Comparison of ENCODE assay signal across 11 cellular contexts in genomic region chr5:128777052-128777451, GRCh38.
A peak's percentile ranks its signal among the peaks of the same experiment; 100 is the strongest.
DNase-seq lines count a peak whose midpoint lies in the region; ATAC-seq, FAIRE-seq and TF ChIP-seq lines count a peak whose summit lies in the region.
"Had no signal": no experiment of that assay in that cellular context is flagged by ENCODE, and none has a peak within 500 bp of the region (broad histone marks: within the 10 kb centered on the region; RNA-seq: fewer than 3 reads in every experiment).

No MANE protein-coding gene starts in this region.

- TF ChIP-seq CTCF in GM10266 (IDR thresholded peaks at IDR 0.05; ENCODE audit: control insufficient read depth, insufficient read depth, low read depth, missing control alignments) (no peak), chondrocyte (IDR thresholded peaks at IDR 0.05) (no peak)

- H3K27me3 Mint-ChIP-seq in chondrocyte (ENCODE audit: low read depth), result no peaks in the 10 kb centered on the region

- H3K27ac Mint-ChIP-seq in chondrocyte (ENCODE audit: unreplicated experiment), result no peak overlapping the region

- ATAC-seq in HG02763 (IDR thresholded peaks at IDR 0.05; ENCODE audit: unreplicated experiment) (peak; percentile 72), HG03571 (IDR thresholded peaks at IDR 0.05; ENCODE audit: unreplicated experiment) (peak; percentile 72)

- H3K4me1 Mint-ChIP-seq in chondrocyte (ENCODE audit: low read depth), result peaks cover 40% of the 10 kb centered on the region

- H3K36me3 Mint-ChIP-seq in chondrocyte (ENCODE audit: low read depth), result no peaks in the 10 kb centered on the region

- H3K9me3 Mint-ChIP-seq in chondrocyte (ENCODE audit: low read depth), result no peaks in the 10 kb centered on the region

- DNase-seq in GM10266 (ENCODE audit: extremely low spot score) (peak; percentile 26), GM19239 (ENCODE audit: insufficient read length, low spot score) (peak; percentile 14), chondrocyte (ENCODE audit: low spot score) (no peak), foreskin melanocyte (no peak), activated gamma-delta T cell treated with Interleukin-2 at 50 U/mL for 16 hours (no peak)
- DNase-seq in effector CD4-positive, alpha-beta T cell, result no peak
- DNase-seq: islet precursor cell, NCI-H2107 had no signal

- no peak overlapping the region for H3K4me3 Mint-ChIP-seq in chondrocyte (ENCODE audit: unreplicated experiment)

- FAIRE-seq in GM19239 (lab: Jason Lieb, UNC), result peak; percentile 26
- FAIRE-seq: endometrium had no signal

Comparison
In these comparisons a context has a peak if more than half of its experiments do, and no peak if none do; other contexts are left out.
1. DNase-seq: peak in GM10266 (single experiment) and GM19239 (single experiment); none in chondrocyte (single experiment), foreskin melanocyte (single experiment), activated gamma-delta T cell treated with Interleukin-2 at 50 U/mL for 16 hours (single experiment) and effector CD4-positive, alpha-beta T cell (single experiment).